26 cellular contexts compared by ENCODE assay signal in the genomic region with DNA sequence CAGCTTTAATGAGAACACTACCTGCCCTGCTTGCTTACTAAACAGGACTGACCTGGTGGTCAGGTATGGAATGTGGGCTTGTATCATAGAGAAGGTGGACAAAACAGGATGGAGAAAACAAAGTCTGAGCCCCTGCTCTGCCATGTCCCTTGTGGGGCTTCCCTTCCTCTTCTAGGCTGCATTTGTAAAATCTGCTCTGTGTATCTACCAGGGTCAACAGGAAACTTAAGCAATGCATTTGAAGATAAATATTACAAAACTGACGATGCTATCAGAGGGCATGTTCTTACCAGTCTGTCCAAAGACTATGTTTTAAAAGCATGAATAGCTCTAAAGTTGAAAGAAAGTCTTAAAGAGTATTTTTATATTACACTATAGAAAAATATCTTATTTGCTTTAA.
A peak's percentile ranks its signal among the peaks of the same experiment; 100 is the strongest.
DNase-seq lines count a peak whose midpoint lies in the region; ATAC-seq, FAIRE-seq and TF ChIP-seq lines count a peak whose summit lies in the region.
"Had no signal": no experiment of that assay in that cellular context is flagged by ENCODE, and none has a peak within 500 bp of the region (broad histone marks: within the 10 kb centered on the region; RNA-seq: fewer than 3 reads in every experiment).

No MANE protein-coding gene starts in this region.

- CTCF ChIA-PET in mammary epithelial cell (lab: Charles Lee; ENCODE audit: low non-redundant PET) = interaction anchor here (0.6 kb wide), 1 partner anchor 15 kb away, joined by 3 read pairs; no protein-coding TSS in a partner anchor

- H3K27ac ChIP-seq in RWPE2 (ENCODE audit: poor library complexity, severe bottlenecking) = peak overlapping the region; percentile 62
- no peak overlapping the region for H3K27ac ChIP-seq in mammary epithelial cell (ENCODE audit: insufficient read depth, low read depth, low read length)
- H3K27ac ChIP-seq in keratinocyte (ENCODE audit: control insufficient read depth, insufficient read depth, low read length) = peak overlapping the region; percentile 80
- peak overlapping the region; percentile 25 to 49 for H3K27ac ChIP-seq in prostate gland
- H3K27ac ChIP-seq in adrenal gland = no peak overlapping the region
- no peak overlapping the region for H3K27ac ChIP-seq in tibial artery
- H3K27ac ChIP-seq: BLaER1 treated with 17β-estradiol and CSF1 and Interleukin-3, amounts not matched to agents 10 nM and 100 nM; brain microvascular endothelial cell; left lung; upper lobe of right lung had no signal

- in situ Hi-C loops in mammary epithelial cell (cut with MboI; ENCODE audit: low sequenced_read_pairs in 2 of 2) = no loop called here

- H3K4me1 ChIP-seq in RWPE2 (ENCODE audit: insufficient read depth, poor library complexity, severe bottlenecking) = peaks cover 55% of the 10 kb centered on the region
- peaks cover 38% of the 10 kb centered on the region for H3K4me1 ChIP-seq in mammary epithelial cell (ENCODE audit: insufficient read depth, low read length)
- peaks cover 46% of the 10 kb centered on the region for H3K4me1 ChIP-seq in keratinocyte (ENCODE audit: control insufficient read depth, extremely low read depth, insufficient read depth, low read length)
- no peaks in the 10 kb centered on the region for H3K4me1 ChIP-seq in prostate gland (replicated peaks)
- H3K4me1 ChIP-seq in adrenal gland (replicated peaks in 1 of 2) = peaks cover 0 to 13% of the 10 kb centered on the region in 2 donors
- H3K4me1 ChIP-seq in tibial artery = peaks cover 0 to 6% (median 0%) of the 10 kb centered on the region in 4 donors
- H3K4me1 ChIP-seq: BLaER1 treated with 17β-estradiol and CSF1 and Interleukin-3, amounts not matched to agents 10 nM and 100 nM; left lung had no signal

- H3K9me3 ChIP-seq in RWPE2 (ENCODE audit: severe bottlenecking) (no peaks in the 10 kb centered on the region), mammary epithelial cell (replicated peaks; ENCODE audit: insufficient read depth, low read length) (no peaks in the 10 kb centered on the region), keratinocyte (ENCODE audit: control insufficient read depth, low read depth, low read length) (no peaks in the 10 kb centered on the region), prostate gland (no peaks in the 10 kb centered on the region), adrenal gland (replicated peaks in 1 of 3) (no peaks in the 10 kb centered on the region), tibial artery (no peaks in the 10 kb centered on the region)
- H3K9me3 ChIP-seq: BLaER1 treated with 17β-estradiol and CSF1 and Interleukin-3, amounts not matched to agents 10 nM and 100 nM; left lung; mucosa of descending colon; upper lobe of right lung had no signal

- H3K27me3 ChIP-seq in RWPE2 (ENCODE audit: insufficient read depth, poor library complexity, severe bottlenecking) = no peaks in the 10 kb centered on the region
- no peaks in the 10 kb centered on the region for H3K27me3 ChIP-seq in mammary epithelial cell (ENCODE audit: insufficient read depth, low read length)
- no peaks in the 10 kb centered on the region for H3K27me3 ChIP-seq in keratinocyte (ENCODE audit: control insufficient read depth, extremely low read depth, insufficient read depth, low read length)
- H3K27me3 ChIP-seq in prostate gland (replicated peaks; ENCODE audit: insufficient read depth) = no peaks in the 10 kb centered on the region
- no peaks in the 10 kb centered on the region for H3K27me3 ChIP-seq in adrenal gland
- no peaks in the 10 kb centered on the region for H3K27me3 ChIP-seq in tibial artery
- H3K27me3 ChIP-seq: BLaER1 treated with 17β-estradiol and CSF1 and Interleukin-3, amounts not matched to agents 10 nM and 100 nM; brain microvascular endothelial cell; left lung; upper lobe of right lung had no signal

- no peak for FAIRE-seq in keratinocyte (lab: Jason Lieb, UNC)
- FAIRE-seq: GM12892, K562 had no signal

- peak; percentile 24 for ATAC-seq in RWPE2 (ENCODE audit: low read depth)
- ATAC-seq: activated CD4-positive, alpha-beta T cell treated with anti-CD3 and anti-CD28 coated beads for 36 hours; activated CD8-positive, alpha-beta T cell treated with anti-CD3 and anti-CD28 coated beads, Interleukin-2, amount 10 ng/mL, durations not matched to agents 7 days and 5 days; K562; left lung; mucosa of descending colon; stimulated activated memory B cell treated with anti-CD40 and anti-IgM and Interleukin-4, amounts not matched to agents 10 μg/mL and 1 μg/mL and 100 μg/mL, for 72 hours had no signal

- no TSS peak for BruUV-seq in mammary epithelial cell (replicated peaks; lab: Mats Ljungman, UMichigan)

- 27% methylated on average over 1 of the region's 1 CpG for WGBS in mammary epithelial cell (ENCODE audit: low coverage, missing lambda C conversion rate)
- WGBS in prostate gland = 56% methylated on average over 1 of the region's 1 CpG
- WGBS in adrenal gland, 4 donors = 34 to 63% (median 40%) methylated on average over 1 of the region's 1 CpG

- DNase-seq in RWPE2 (ENCODE audit: low spot score) (no peak), mammary epithelial cell (no peak), keratinocyte (ENCODE audit: low read depth, low spot score) (no peak), prostate gland (ENCODE audit: low spot score) (no peak), adrenal gland (no peak), tibial artery (no peak), HCEC 1CT (no peak)
- DNase-seq: activated CD8-positive, alpha-beta T cell treated with anti-CD3 and anti-CD28 coated beads, Interleukin-2, amount 10 ng/mL, durations not matched to agents 7 days and 5 days; activated naive CD4-positive, alpha-beta T cell treated with anti-CD3 and anti-CD28 coated beads, Interleukin-2, amount 10 ng/mL, durations not matched to agents 7 days and 5 days; amniotic stem cell; brain microvascular endothelial cell; COR-L47; left lung; mucosa of descending colon; NCI-H1092 treated with DMSO at 0.1 percent for 48 hours; NCI-H187 treated with DMSO at 0.1 percent for 48 hours; NCI-H2171 treated with DMSO at 0.1 percent for 48 hours; NCI-H510A treated with DMSO at 0.1 percent for 48 hours; OCI-M1; upper lobe of right lung had no signal

- H3K36me3 ChIP-seq in RWPE2 (ENCODE audit: low read depth) (no peaks in the 10 kb centered on the region), mammary epithelial cell (ENCODE audit: insufficient read depth, low read length) (no peaks in the 10 kb centered on the region), keratinocyte (ENCODE audit: control insufficient read depth in 2 of 2, extremely low read depth in 1 of 2, insufficient read depth in 2 of 2, low read length in 2 of 2) (no peaks in the 10 kb centered on the region), prostate gland (no peaks in the 10 kb centered on the region), adrenal gland (replicated peaks in 1 of 2) (no peaks in the 10 kb centered on the region), tibial artery (no peaks in the 10 kb centered on the region)
- H3K36me3 ChIP-seq: BLaER1 treated with 17β-estradiol and CSF1 and Interleukin-3, amounts not matched to agents 10 nM and 100 nM; brain microvascular endothelial cell; left lung; upper lobe of right lung had no signal

- TF ChIP-seq CTCF in RWPE2 (IDR thresholded peaks at IDR 0.05; ENCODE audit: poor library complexity, severe bottlenecking) (no peak), mammary epithelial cell (conservative IDR thresholded peaks at IDR 0.05 in 1 of 2, IDR thresholded peaks at IDR 0.05 in 1 of 2; ENCODE audit: extremely low read depth in 1 of 2, insufficient read depth in 1 of 2, low read depth in 1 of 2, low read length in 2 of 2) (no peak), keratinocyte (optimal IDR thresholded peaks at IDR 0.05 in 1 of 3, IDR thresholded peaks at IDR 0.05 in 1 of 3, conservative IDR thresholded peaks at IDR 0.05 in 1 of 3; ENCODE audit: extremely low read depth in 1 of 3, insufficient read depth in 2 of 3, low read length in 3 of 3) (no peak), prostate gland (IDR thresholded peaks at IDR 0.05) (no peak), adrenal gland (IDR thresholded peaks at IDR 0.05) (no peak), tibial artery (IDR thresholded peaks at IDR 0.05) (no peak)

- H3K9me1 ChIP-seq in keratinocyte (ENCODE audit: control insufficient read depth, extremely low read depth, insufficient read depth, low read length) = peaks cover 1% of the 10 kb centered on the region

- dilution Hi-C loops in mammary epithelial cell (cut with HindIII; ENCODE audit: low sequenced_read_pairs) = no loop called here
- dilution Hi-C loops in keratinocyte (cut with MboI; ENCODE audit: extremely low pct_ligation_motif_present, low sequenced_read_pairs) = no loop called here

- H3K79me2 ChIP-seq in mammary epithelial cell (ENCODE audit: insufficient read depth, low read length) (peaks cover 75% of the 10 kb centered on the region), keratinocyte (ENCODE audit: control insufficient read depth, insufficient read depth, low read length) (peaks cover 65% of the 10 kb centered on the region)

- peak overlapping the region; percentile 37 for H3K4me2 ChIP-seq in mammary epithelial cell (ENCODE audit: insufficient read depth, low read depth, low read length)
- H3K4me2 ChIP-seq in keratinocyte (ENCODE audit: control insufficient read depth, extremely low read depth, insufficient read depth, low read depth, low read length) = peak overlapping the region; percentile 89
- H3K4me2 ChIP-seq: BLaER1 treated with 17β-estradiol and CSF1 and Interleukin-3, amounts not matched to agents 10 nM and 100 nM had no signal

- intact Hi-C loops in mammary epithelial cell (cut with micrococcal nuclease) = loop anchor here (2.0 to 10.0 kb wide), 4 partner anchors 39 to 309 kb away; a partner anchor contains a TSS
- intact Hi-C loops in prostate gland (cut with DNase I) = no loop called here
- intact Hi-C loops in adrenal gland (cut with DNase I) = no loop called here
- intact Hi-C loops in tibial artery (cut with DNase I; ENCODE audit: low total_unique reads) = no loop called here

- H3K9ac ChIP-seq in mammary epithelial cell (ENCODE audit: insufficient read depth, low read length) (no peak overlapping the region), keratinocyte (ENCODE audit: control insufficient read depth, extremely low read depth, insufficient read depth, low read length) (peak overlapping the region; percentile 20)
- H3K9ac ChIP-seq: BLaER1 treated with 17β-estradiol and CSF1 and Interleukin-3, amounts not matched to agents 10 nM and 100 nM had no signal

- TF ChIP-seq POLR2A in prostate gland (IDR thresholded peaks at IDR 0.05) (no peak), adrenal gland (IDR thresholded peaks at IDR 0.05) (no peak)

- H3K4me3 ChIP-seq in RWPE2 (ENCODE audit: severe bottlenecking) = no peak overlapping the region
- H3K4me3 ChIP-seq in mammary epithelial cell (replicated peaks in 1 of 3; ENCODE audit: insufficient read depth in 1 of 3, low read depth in 2 of 3, low read length in 3 of 3) = no peak overlapping the region
- no peak overlapping the region for H3K4me3 ChIP-seq in keratinocyte (ENCODE audit: control insufficient read depth in 2 of 3, extremely low read depth in 1 of 3, insufficient read depth in 2 of 3, low read depth in 1 of 3, low read length in 3 of 3)
- no peak overlapping the region for H3K4me3 ChIP-seq in prostate gland
- no peak overlapping the region for H3K4me3 ChIP-seq in adrenal gland
- no peak overlapping the region for H3K4me3 ChIP-seq in tibial artery
- H3K4me3 ChIP-seq: BLaER1 treated with 17β-estradiol and CSF1 and Interleukin-3, amounts not matched to agents 10 nM and 100 nM; K562; left lung; mucosa of descending colon; skin epidermis; upper lobe of right lung had no signal

- H2AFZ ChIP-seq in mammary epithelial cell (ENCODE audit: low read depth, low read length) (no peak overlapping the region), keratinocyte (ENCODE audit: control insufficient read depth, low read length) (no peak overlapping the region)

- H4K20me1 ChIP-seq in mammary epithelial cell (ENCODE audit: insufficient read depth, low read length) (no peaks in the 10 kb centered on the region), keratinocyte (ENCODE audit: control insufficient read depth, extremely low read depth, insufficient read depth, low read length) (no peaks in the 10 kb centered on the region)
- H4K20me1 ChIP-seq: BLaER1 treated with 17β-estradiol and CSF1 and Interleukin-3, amounts not matched to agents 10 nM and 100 nM had no signal

Comparison
In these comparisons a context has a peak if more than half of its experiments do, and no peak if none do; other contexts are left out.
1. H3K27ac ChIP-seq: peak in RWPE2 (single experiment), keratinocyte (single experiment) and prostate gland (2 of 2); none in mammary epithelial cell (single experiment), adrenal gland (0 of 5) and tibial artery (0 of 2).